Comparison of ENCODE assay signal across 2 cellular contexts in genomic region chr2:60478660-60479059, GRCh38.
TF ChIP-seq lines count a peak whose summit lies in the region.

No MANE protein-coding gene starts in this region.

TF ChIP-seq in GM23338, 12 proteins besides CTCF, POLR2A, EP300 and RAD21 (continued from another document):
- no peak for TF ChIP-seq ETS1 (IDR thresholded peaks at IDR 0.05)
- TF ChIP-seq ZNF331 (CRISPR knock-in tag; IDR thresholded peaks at IDR 0.05; ENCODE audit: low read depth) = no peak
- no peak for TF ChIP-seq REST (IDR thresholded peaks at IDR 0.05; ENCODE audit: unreplicated experiment)
- no peak for TF ChIP-seq STAT1 (IDR thresholded peaks at IDR 0.05; ENCODE audit: unreplicated experiment)
- no peak for TF ChIP-seq ZNF114 (CRISPR knock-in tag; IDR thresholded peaks at IDR 0.05)
- no peak for TF ChIP-seq ZNF462 (CRISPR knock-in tag; IDR thresholded peaks at IDR 0.05)
- TF ChIP-seq EZH2phosphoT487 (IDR thresholded peaks at IDR 0.05; ENCODE audit: unreplicated experiment) = no peak
- TF ChIP-seq JUNB (IDR thresholded peaks at IDR 0.05; ENCODE audit: unreplicated experiment) = no peak
- no peak for TF ChIP-seq CREB1 (CRISPR knock-in tag; IDR thresholded peaks at IDR 0.05; ENCODE audit: low read depth)
- TF ChIP-seq NANOG (IDR thresholded peaks at IDR 0.05; ENCODE audit: borderline replicate concordance) = no peak
- no peak for TF ChIP-seq POLR2AphosphoS5 (IDR thresholded peaks at IDR 0.05; ENCODE audit: low read depth)
TF ChIP-seq in GM23338: peak in this region for 0.

TF ChIP-seq in SK-N-SH, 30 proteins besides CTCF, POLR2A, EP300 and RAD21 (continued from another document):
- TF ChIP-seq, protein P1, sequence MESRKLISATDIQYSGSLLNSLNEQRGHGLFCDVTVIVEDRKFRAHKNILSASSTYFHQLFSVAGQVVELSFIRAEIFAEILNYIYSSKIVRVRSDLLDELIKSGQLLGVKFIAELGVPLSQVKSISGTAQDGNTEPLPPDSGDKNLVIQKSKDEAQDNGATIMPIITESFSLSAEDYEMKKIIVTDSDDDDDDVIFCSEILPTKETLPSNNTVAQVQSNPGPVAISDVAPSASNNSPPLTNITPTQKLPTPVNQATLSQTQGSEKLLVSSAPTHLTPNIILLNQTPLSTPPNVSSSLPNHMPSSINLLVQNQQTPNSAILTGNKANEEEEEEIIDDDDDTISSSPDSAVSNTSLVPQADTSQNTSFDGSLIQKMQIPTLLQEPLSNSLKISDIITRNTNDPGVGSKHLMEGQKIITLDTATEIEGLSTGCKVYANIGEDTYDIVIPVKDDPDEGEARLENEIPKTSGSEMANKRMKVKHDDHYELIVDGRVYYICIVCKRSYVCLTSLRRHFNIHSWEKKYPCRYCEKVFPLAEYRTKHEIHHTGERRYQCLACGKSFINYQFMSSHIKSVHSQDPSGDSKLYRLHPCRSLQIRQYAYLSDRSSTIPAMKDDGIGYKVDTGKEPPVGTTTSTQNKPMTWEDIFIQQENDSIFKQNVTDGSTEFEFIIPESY (IDR thresholded peaks at IDR 0.05; ENCODE audit: borderline replicate concordance, low read depth) = no peak
- no peak for TF ChIP-seq JUND (IDR thresholded peaks at IDR 0.05)
- no peak for TF ChIP-seq PBX3 (IDR thresholded peaks at IDR 0.05)
- TF ChIP-seq TCF12 (IDR thresholded peaks at IDR 0.05) = no peak
- no peak for TF ChIP-seq USF2 (IDR thresholded peaks at IDR 0.05; ENCODE audit: borderline replicate concordance, low read depth, low read length)
- TF ChIP-seq ELF1 (IDR thresholded peaks at IDR 0.05) = no peak
- no peak for TF ChIP-seq GATA2 (CRISPR knock-in tag; IDR thresholded peaks at IDR 0.05)
TF ChIP-seq in SK-N-SH: peak in this region for 0.
